ENCODE assay signal across 18 cellular contexts in genomic region chr6:7878401-7878964, GRCh38.
"Had no signal": no experiment of that assay in that cellular context is flagged by ENCODE, and none has a peak within 500 bp of the region (broad histone marks: within the 10 kb centered on the region; RNA-seq: fewer than 3 reads in every experiment).

No MANE protein-coding gene starts in this region.

- H3K27me3 Mint-ChIP-seq: activated naive CD8-positive, alpha-beta T cell treated with anti-CD3 and anti-CD28 coated beads, Interleukin-2, amount 10 ng/mL, durations not matched to agents 7 days and 5 days; naive thymus-derived CD4-positive, alpha-beta T cell; stimulated activated naive CD8-positive, alpha-beta T cell treated with anti-CD3 and anti-CD28 coated beads, Interleukin-15, Interleukin-2, amounts not matched to agents 100 ng/mL and 50 ng/mL, for 24 hours had no signal

- DNase-seq: activated CD4-positive, alpha-beta T cell treated with anti-CD3 and anti-CD28 coated beads, Interleukin-2, amount 50 U/mL, for 1 hour; activated CD4-positive, CD25-positive, alpha-beta regulatory T cell; activated CD8-positive, alpha-beta memory T cell treated with anti-CD3 and anti-CD28 coated beads for 24 hours; activated naive CD8-positive, alpha-beta T cell treated with anti-CD3 and anti-CD28 coated beads, Interleukin-2, amount 10 ng/mL, durations not matched to agents 7 days and 5 days; anterior cingulate cortex; endodermal cell; erythroblast; hippocampal formation; left ventricle myocardium inferior; naive thymus-derived CD4-positive, alpha-beta T cell; stimulated activated CD4-positive, alpha-beta T cell treated with anti-CD3 and anti-CD28 coated beads, Interleukin-4, amount 100 ng/mL, for 24 hours; SW 1271; upper lobe of left lung had no signal

- H3K4me3 ChIP-seq: left ventricle myocardium inferior, right atrium auricular region, skin epidermis, upper lobe of left lung had no signal

- H3K4me1 Mint-ChIP-seq: activated naive CD8-positive, alpha-beta T cell treated with anti-CD3 and anti-CD28 coated beads, Interleukin-2, amount 10 ng/mL, durations not matched to agents 7 days and 5 days; endodermal cell; naive thymus-derived CD4-positive, alpha-beta T cell had no signal

- H3K4me1 ChIP-seq: left ventricle myocardium inferior, right atrium auricular region, upper lobe of left lung had no signal

- H3K27ac Mint-ChIP-seq: activated naive CD8-positive, alpha-beta T cell treated with anti-CD3 and anti-CD28 coated beads, Interleukin-2, amount 10 ng/mL, durations not matched to agents 7 days and 5 days; endodermal cell; naive thymus-derived CD4-positive, alpha-beta T cell; progenitor cell of endocrine pancreas; stimulated activated naive CD8-positive, alpha-beta T cell treated with anti-CD3 and anti-CD28 coated beads, Interleukin-15, Interleukin-2, amounts not matched to agents 100 ng/mL and 50 ng/mL, for 24 hours; T-helper 2 cell treated with Interferon-gamma antibody and Interleukin-4, amounts not matched to agents 5 μg/mL and 100 μg/mL, for 36 hours had no signal

- H3K4me3 Mint-ChIP-seq: activated naive CD8-positive, alpha-beta T cell treated with anti-CD3 and anti-CD28 coated beads, Interleukin-2, amount 10 ng/mL, durations not matched to agents 7 days and 5 days; endodermal cell; naive thymus-derived CD4-positive, alpha-beta T cell; stimulated activated naive CD8-positive, alpha-beta T cell treated with anti-CD3 and anti-CD28 coated beads, Interleukin-15, Interleukin-2, amounts not matched to agents 100 ng/mL and 50 ng/mL, for 24 hours; T-helper 2 cell treated with Interferon-gamma antibody and Interleukin-4, amounts not matched to agents 5 μg/mL and 100 μg/mL, for 36 hours had no signal

- H3K27ac ChIP-seq: left ventricle myocardium inferior, right atrium auricular region, skin epidermis, upper lobe of left lung had no signal

- H3K27me3 ChIP-seq: right atrium auricular region, upper lobe of left lung had no signal

- ATAC-seq: naive thymus-derived CD4-positive, alpha-beta T cell had no signal

- H3K9me3 ChIP-seq: right atrium auricular region, upper lobe of left lung had no signal
